In genomic region chr1:218443255-218443654, GRCh38 we compare ENCODE assay signal across 33 cellular contexts.
"Had no signal": no experiment of that assay in that cellular context is flagged by ENCODE, and none has a peak within 500 bp of the region (broad histone marks: within the 10 kb centered on the region; RNA-seq: fewer than 3 reads in every experiment).

No MANE protein-coding gene starts in this region.

- H3K4me3 ChIP-seq: adrenal gland had no signal

- H3K27me3 ChIP-seq: adrenal gland had no signal

- H3K4me3 Mint-ChIP-seq: activated B cell treated with CpG ODN at 0.5 μM for 24 hours; activated CD4-positive, alpha-beta memory T cell treated with anti-CD3 and anti-CD28 coated beads for 36 hours; activated CD4-positive, alpha-beta T cell treated with anti-CD3 and anti-CD28 coated beads, Interleukin-2, amount 10 ng/mL, durations not matched to agents 24 days and 14 days; activated CD8-positive, alpha-beta T cell treated with anti-CD3 and anti-CD28 coated beads for 36 hours; activated naive CD4-positive, alpha-beta T cell treated with anti-CD3 and anti-CD28 coated beads for 36 hours; activated naive CD8-positive, alpha-beta T cell treated with anti-CD3 and anti-CD28 coated beads for 36 hours; activated T-cell treated with anti-CD3 and anti-CD28 coated beads, Interleukin-2, amount 50 U/mL, for 4 hours; activated T-cell treated with anti-CD3 and anti-CD28 coated beads, Interleukin-2, amount 50 U/mL, for 72 hours; activated T-helper 1 cell treated with anti-CD3 and anti-CD28 coated beads, Interleukin-12 subunit alpha, Interleukin-12 subunit beta, Interleukin-2, Interleukin-4 antibody, amounts not matched to agents 30 ng/mL and 10 ng/mL and 1 ng/mL, durations not matched to agents 14 hours and 24 hours and 36 hours; activated T-helper 17 cell treated with anti-CD3 and anti-CD28 coated beads, Interleukin-2, amount 50 U/mL, for 72 hours; brain; T-helper 1 cell treated with Interleukin-12 subunit alpha and Interleukin-12 subunit beta and Interleukin-4 antibody, amounts not matched to agents 30 μg/mL and 1 μg/mL, for 36 hours; T-helper 2 cell treated with Interferon-gamma antibody and Interleukin-4, amounts not matched to agents 5 μg/mL and 100 μg/mL, for 36 hours had no signal

- ATAC-seq: activated CD8-positive, alpha-beta T cell treated with anti-CD3 and anti-CD28 coated beads for 36 hours; activated naive CD4-positive, alpha-beta T cell treated with anti-CD3 and anti-CD28 coated beads, Interleukin-2, amount 50 U/mL, for 72 hours; activated T-cell treated with anti-CD3 and anti-CD28 coated beads, Interleukin-2, amount 50 U/mL, for 4 hours; activated T-cell treated with anti-CD3 and anti-CD28 coated beads, Interleukin-2, amount 50 U/mL, for 72 hours; activated T-helper 17 cell treated with anti-CD3 and anti-CD28 coated beads, Interleukin-2, amount 50 U/mL, for 72 hours had no signal

- H3K27ac Mint-ChIP-seq: activated B cell treated with CpG ODN at 0.5 μM for 24 hours; activated CD4-positive, alpha-beta memory T cell treated with anti-CD3 and anti-CD28 coated beads for 36 hours; activated CD4-positive, alpha-beta T cell treated with anti-CD3 and anti-CD28 coated beads, Interleukin-2, amount 10 ng/mL, durations not matched to agents 24 days and 14 days; activated CD8-positive, alpha-beta T cell treated with anti-CD3 and anti-CD28 coated beads for 36 hours; activated naive CD4-positive, alpha-beta T cell treated with anti-CD3 and anti-CD28 coated beads for 36 hours; activated naive CD4-positive, alpha-beta T cell treated with anti-CD3 and anti-CD28 coated beads, Interleukin-2, amount 50 U/mL, for 72 hours; activated naive CD8-positive, alpha-beta T cell treated with anti-CD3 and anti-CD28 coated beads for 36 hours; activated T-cell treated with anti-CD3 and anti-CD28 coated beads, Interleukin-2, amount 50 U/mL, for 72 hours; activated T-helper 1 cell treated with anti-CD3 and anti-CD28 coated beads, Interleukin-12 subunit alpha, Interleukin-12 subunit beta, Interleukin-2, Interleukin-4 antibody, amounts not matched to agents 30 ng/mL and 10 ng/mL and 1 ng/mL, durations not matched to agents 14 hours and 24 hours and 36 hours; activated T-helper 17 cell treated with anti-CD3 and anti-CD28 coated beads, Interleukin-2, amount 50 U/mL, for 72 hours; T-helper 1 cell treated with Interleukin-12 subunit alpha and Interleukin-12 subunit beta and Interleukin-4 antibody, amounts not matched to agents 30 μg/mL and 1 μg/mL, for 36 hours; T-helper 2 cell treated with Interferon-gamma antibody and Interleukin-4, amounts not matched to agents 5 μg/mL and 100 μg/mL, for 36 hours had no signal

- H3K9me3 Mint-ChIP-seq: activated B cell treated with CpG ODN at 0.5 μM for 24 hours; activated CD4-positive, alpha-beta memory T cell treated with anti-CD3 and anti-CD28 coated beads for 36 hours; activated CD4-positive, alpha-beta T cell treated with anti-CD3 and anti-CD28 coated beads, Interleukin-2, amount 10 ng/mL, durations not matched to agents 24 days and 14 days; activated CD8-positive, alpha-beta T cell treated with anti-CD3 and anti-CD28 coated beads for 36 hours; activated naive CD4-positive, alpha-beta T cell treated with anti-CD3 and anti-CD28 coated beads for 36 hours; activated naive CD4-positive, alpha-beta T cell treated with anti-CD3 and anti-CD28 coated beads, Interleukin-2, amount 50 U/mL, for 72 hours; activated naive CD8-positive, alpha-beta T cell treated with anti-CD3 and anti-CD28 coated beads for 36 hours; activated T-cell treated with anti-CD3 and anti-CD28 coated beads, Interleukin-2, amount 50 U/mL, for 4 hours; activated T-cell treated with anti-CD3 and anti-CD28 coated beads, Interleukin-2, amount 50 U/mL, for 72 hours; activated T-helper 1 cell treated with anti-CD3 and anti-CD28 coated beads, Interleukin-12 subunit alpha, Interleukin-12 subunit beta, Interleukin-2, Interleukin-4 antibody, amounts not matched to agents 30 ng/mL and 10 ng/mL and 1 ng/mL, durations not matched to agents 14 hours and 24 hours and 36 hours; activated T-helper 17 cell treated with anti-CD3 and anti-CD28 coated beads, Interleukin-2, amount 50 U/mL, for 72 hours; brain; T-helper 1 cell treated with Interleukin-12 subunit alpha and Interleukin-12 subunit beta and Interleukin-4 antibody, amounts not matched to agents 30 μg/mL and 1 μg/mL, for 36 hours; T-helper 2 cell treated with Interferon-gamma antibody and Interleukin-4, amounts not matched to agents 5 μg/mL and 100 μg/mL, for 36 hours had no signal

- H3K36me3 Mint-ChIP-seq: activated CD4-positive, alpha-beta memory T cell treated with anti-CD3 and anti-CD28 coated beads for 36 hours; activated naive CD4-positive, alpha-beta T cell treated with anti-CD3 and anti-CD28 coated beads, Interleukin-2, amount 50 U/mL, for 72 hours; activated naive CD8-positive, alpha-beta T cell treated with anti-CD3 and anti-CD28 coated beads for 36 hours had no signal

- H3K27ac ChIP-seq: adrenal gland, VCaP had no signal

- H3K9me3 ChIP-seq: adrenal gland had no signal

- DNase-seq: activated B cell treated with CpG ODN at 0.5 μM for 24 hours; activated CD4-positive, alpha-beta memory T cell treated with anti-CD3 and anti-CD28 coated beads for 36 hours; activated CD4-positive, alpha-beta T cell treated with anti-CD3 and anti-CD28 coated beads for 4 hours; activated CD4-positive, alpha-beta T cell treated with anti-CD3 and anti-CD28 coated beads, Interleukin-2, amount 10 ng/mL, durations not matched to agents 24 days and 14 days; activated CD4-positive, alpha-beta T cell treated with anti-CD3 and anti-CD28 coated beads, Interleukin-2, amount 50 U/mL, for 1 hour; activated CD4-positive, alpha-beta T cell treated with anti-CD3 and anti-CD28 coated beads, Interleukin-2, amount 50 U/mL, for 4 hours; activated CD4-positive, CD25-positive, alpha-beta regulatory T cell treated with anti-CD3 and anti-CD28 coated beads, Interleukin-2, amount 50 U/mL, for 72 hours; activated CD8-positive, alpha-beta memory T cell treated with anti-CD3 and anti-CD28 coated beads, Interleukin-2, amount 50 U/mL, for 4 hours; activated CD8-positive, alpha-beta T cell treated with anti-CD3 and anti-CD28 coated beads for 36 hours; activated effector memory CD4-positive, alpha-beta T cell treated with anti-CD3 and anti-CD28 coated beads, Interleukin-2, amount 50 U/mL, for 16 hours; activated gamma-delta T cell treated with Interleukin-2 at 50 U/mL for 16 hours; activated naive CD4-positive, alpha-beta T cell; activated naive CD4-positive, alpha-beta T cell treated with anti-CD3 and anti-CD28 coated beads for 36 hours; activated naive CD4-positive, alpha-beta T cell treated with anti-CD3 and anti-CD28 coated beads, Interleukin-2, amount 50 U/mL, for 16 hours; activated naive CD8-positive, alpha-beta T cell treated with anti-CD3 and anti-CD28 coated beads for 36 hours; activated T-cell treated with anti-CD3 and anti-CD28 coated beads for 4 hours; activated T-cell treated with anti-CD3 and anti-CD28 coated beads, Interleukin-2, amount 50 U/mL, for 1 hour; activated T-cell treated with anti-CD3 and anti-CD28 coated beads, Interleukin-2, amount 50 U/mL, for 4 hours; activated T-cell treated with anti-CD3 and anti-CD28 coated beads, Interleukin-2, amount 50 U/mL, for 72 hours; adrenal gland; amniotic stem cell; aorta; central memory CD4-positive, alpha-beta T cell; T-helper 1 cell; T-helper 2 cell; T-helper 9 cell had no signal

- H3K36me3 ChIP-seq: adrenal gland had no signal

- H3K4me1 ChIP-seq: adrenal gland had no signal

- H3K4me1 Mint-ChIP-seq: activated CD4-positive, alpha-beta T cell treated with anti-CD3 and anti-CD28 coated beads, Interleukin-2, amount 10 ng/mL, durations not matched to agents 24 days and 14 days; activated naive CD8-positive, alpha-beta T cell treated with anti-CD3 and anti-CD28 coated beads for 36 hours; activated T-helper 17 cell treated with anti-CD3 and anti-CD28 coated beads, Interleukin-2, amount 50 U/mL, for 72 hours had no signal

- H3K27me3 Mint-ChIP-seq: activated B cell treated with CpG ODN at 0.5 μM for 24 hours; activated CD4-positive, alpha-beta T cell treated with anti-CD3 and anti-CD28 coated beads, Interleukin-2, amount 10 ng/mL, durations not matched to agents 24 days and 14 days; brain had no signal
